ENCODE assay signal across 15 cellular contexts in the genomic region with DNA sequence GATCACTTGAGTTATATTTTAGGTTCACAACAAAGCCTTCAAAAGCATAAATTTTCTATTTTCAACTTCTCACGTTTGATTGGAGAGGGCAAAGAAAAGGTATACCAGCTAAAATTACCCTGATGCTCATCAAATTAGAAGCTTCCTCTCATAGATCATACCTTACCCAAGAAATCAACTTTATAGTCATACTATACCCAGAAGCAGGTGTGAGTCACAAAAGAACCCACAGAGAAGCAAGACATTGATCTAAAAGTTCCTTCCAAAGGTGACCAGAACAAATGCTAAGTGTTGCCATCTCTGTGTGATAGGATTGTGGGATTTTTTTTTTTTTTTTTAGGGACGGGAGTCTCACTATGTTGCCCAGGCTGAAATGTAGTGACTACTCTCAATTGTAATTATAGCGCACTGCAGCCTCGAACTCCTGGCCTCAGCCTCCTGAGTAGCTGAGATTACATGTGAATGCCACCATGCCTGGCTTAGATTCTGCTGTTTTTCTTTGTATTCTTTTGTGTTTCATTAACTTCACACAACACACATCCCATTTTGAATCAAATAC. TPM values are rescaled to one million over a fixed set of nuclear protein-coding genes. Genes with fewer than 3 reads are reported as not detected.
DNase-seq lines count a peak whose midpoint lies in the region; ATAC-seq, FAIRE-seq and TF ChIP-seq lines count a peak whose summit lies in the region.
"Had no signal": no experiment of that assay in that cellular context is flagged by ENCODE, and none has a peak within 500 bp of the region (broad histone marks: within the 10 kb centered on the region; RNA-seq: fewer than 3 reads in every experiment).

No MANE protein-coding gene starts in this region.

- no peak overlapping the region for H3K27ac Mint-ChIP-seq in astrocyte (ENCODE audit: unreplicated experiment)
- no peak overlapping the region for H3K27ac Mint-ChIP-seq in neural progenitor cell

- no peak for ATAC-seq in GM19324 (IDR thresholded peaks at IDR 0.05; ENCODE audit: low FRiP score, unreplicated experiment)
- ATAC-seq: Right ventricle myocardium inferior had no signal

- no peaks in the 10 kb centered on the region for H3K9me2 ChIP-seq in MM.1S (replicated peaks; ENCODE audit: insufficient read depth, low read length)

- H3K4me3 ChIP-seq in MM.1S (ENCODE audit: low read length) (no peak overlapping the region), astrocyte (ENCODE audit: insufficient read depth, low read depth, low read length) (no peak overlapping the region), neural progenitor cell (no peak overlapping the region)
- H3K4me3 ChIP-seq: left ventricle myocardium inferior had no signal

- peaks cover 19% of the 10 kb centered on the region for H3K36me3 ChIP-seq in MM.1S (replicated peaks; ENCODE audit: insufficient read depth, low read length)
- peaks cover 25% of the 10 kb centered on the region for H3K36me3 ChIP-seq in astrocyte (ENCODE audit: insufficient read depth, low read length)
- peaks cover 13% of the 10 kb centered on the region for H3K36me3 ChIP-seq in neural progenitor cell

- no peak for FAIRE-seq in astrocyte (lab: Jason Lieb, UNC)

- H3K9me3 Mint-ChIP-seq in astrocyte (ENCODE audit: unreplicated experiment), result no peaks in the 10 kb centered on the region
- H3K9me3 Mint-ChIP-seq in neural progenitor cell, result no peaks in the 10 kb centered on the region

- peaks cover 84% of the 10 kb centered on the region for H3K79me2 ChIP-seq in MM.1S (ENCODE audit: low read length)
- H3K79me2 ChIP-seq in astrocyte (ENCODE audit: insufficient read depth, low read length), result peaks cover 84% of the 10 kb centered on the region
- H3K79me2 ChIP-seq in neural progenitor cell (ENCODE audit: low read depth), result peaks cover 81% of the 10 kb centered on the region

- peak overlapping the region; percentile 18; the same call in 1 of the 2 replicates for H3K4me2 ChIP-seq in MM.1S (ENCODE audit: low read depth, low read length)
- H3K4me2 ChIP-seq in astrocyte (ENCODE audit: low read length), result peak overlapping the region; percentile 48
- H3K4me2 ChIP-seq in neural progenitor cell, result peak overlapping the region; percentile 2

- DNase-seq in ELR (ENCODE audit: low read depth), result peak; percentile 51
- no peak for DNase-seq in MM.1S
- DNase-seq in astrocyte (ENCODE audit: low read depth), result no peak
- DNase-seq in neural progenitor cell (ENCODE audit: low spot score), result no peak
- no peak for DNase-seq in SKM-1 (lab: John Stamatoyannopoulos, UW; ENCODE audit: unreplicated experiment)
- DNase-seq in NCI-H1694 treated with DMSO at 0.1 percent for 48 hours (lab: John Stamatoyannopoulos, UW), result no peak
- DNase-seq: activated CD4-positive, alpha-beta T cell treated with anti-CD3 and anti-CD28 coated beads for 1 hour; amygdala; DMS 273 treated with DMSO at 0.1 percent for 48 hours; left ventricle myocardium inferior; NCI-H345; posterior cingulate gyrus; stimulated activated CD4-positive, alpha-beta T cell treated with anti-CD3 and anti-CD28 coated beads, Interleukin-4, amount 100 ng/mL, for 1 hour had no signal

- no peak overlapping the region for H3K27ac ChIP-seq in MM.1S (ENCODE audit: low read length)
- no peak overlapping the region for H3K27ac ChIP-seq in astrocyte (ENCODE audit: low read depth, low read length)
- H3K27ac ChIP-seq in neural progenitor cell, result no peak overlapping the region
- H3K27ac ChIP-seq: left ventricle myocardium inferior had no signal

- H3F3A ChIP-seq in MM.1S (ENCODE audit: insufficient read depth, low read length) (peaks cover 13% of the 10 kb centered on the region), neural progenitor cell (ENCODE audit: low read depth) (no peaks in the 10 kb centered on the region)

- H2AFZ ChIP-seq in MM.1S (ENCODE audit: low read length) (no peak overlapping the region), astrocyte (ENCODE audit: low read depth, low read length) (no peak overlapping the region), neural progenitor cell (replicated peaks) (no peak overlapping the region)

- peaks cover 44% of the 10 kb centered on the region for H4K20me1 ChIP-seq in MM.1S (ENCODE audit: insufficient read depth, low read length)
- H4K20me1 ChIP-seq in astrocyte (ENCODE audit: insufficient read depth, low read length), result peaks cover 80% of the 10 kb centered on the region
- peaks cover 68% of the 10 kb centered on the region for H4K20me1 ChIP-seq in neural progenitor cell (ENCODE audit: low read depth)

- H3K4me1 Mint-ChIP-seq in astrocyte (ENCODE audit: low read depth, unreplicated experiment) (peaks cover 33% of the 10 kb centered on the region), neural progenitor cell (peaks cover 31% of the 10 kb centered on the region)

- H3K27me3 ChIP-seq in MM.1S (replicated peaks; ENCODE audit: insufficient read depth, low read length) (no peaks in the 10 kb centered on the region), astrocyte (ENCODE audit: insufficient read depth, low read length) (no peaks in the 10 kb centered on the region), neural progenitor cell (no peaks in the 10 kb centered on the region)

- no peaks in the 10 kb centered on the region for H3K27me3 Mint-ChIP-seq in astrocyte (ENCODE audit: low read depth, unreplicated experiment)
- H3K27me3 Mint-ChIP-seq in neural progenitor cell (ENCODE audit: insufficient read depth, low read depth), result peaks cover 2% of the 10 kb centered on the region

- H3K4me1 ChIP-seq in MM.1S (ENCODE audit: low read length) (peaks cover 21% of the 10 kb centered on the region), astrocyte (ENCODE audit: insufficient read depth, low read length) (peaks cover 10% of the 10 kb centered on the region), neural progenitor cell (peaks cover 7% of the 10 kb centered on the region)

- H3K9me3 ChIP-seq in MM.1S (replicated peaks; ENCODE audit: insufficient read depth, low read length), result no peaks in the 10 kb centered on the region
- H3K9me3 ChIP-seq in astrocyte (ENCODE audit: insufficient read depth, low read depth, low read length), result no peaks in the 10 kb centered on the region
- no peaks in the 10 kb centered on the region for H3K9me3 ChIP-seq in neural progenitor cell (ENCODE audit: low read depth)
- H3K9me3 ChIP-seq: left ventricle myocardium inferior had no signal

- H3K36me3 Mint-ChIP-seq in astrocyte (ENCODE audit: low read depth, unreplicated experiment) (peaks cover 25% of the 10 kb centered on the region), neural progenitor cell (peaks cover 29% of the 10 kb centered on the region)

- H3K4me3 Mint-ChIP-seq in astrocyte (ENCODE audit: unreplicated experiment), result peak overlapping the region; percentile 100
- no peak overlapping the region for H3K4me3 Mint-ChIP-seq in neural progenitor cell

- no peak for TF ChIP-seq CTCF in MM.1S (IDR thresholded peaks at IDR 0.05; ENCODE audit: low read length)
- no peak for TF ChIP-seq CTCF in astrocyte (IDR thresholded peaks at IDR 0.05; ENCODE audit: insufficient read depth, low read depth, low read length)
- no peak for TF ChIP-seq CTCF in neural progenitor cell (IDR thresholded peaks at IDR 0.05)

- H3K9ac ChIP-seq in MM.1S (ENCODE audit: low read length) (no peak overlapping the region; the same call in 1 of the 2 replicates), astrocyte (ENCODE audit: low read length) (no peak overlapping the region), neural progenitor cell (no peak overlapping the region)

RNA-seq across cellular contexts. Expression of a gene that starts 3.3 kb away (rescaled TPM):
- total RNA-seq in astrocyte (122 and 125 TPM in 2 replicates), neural progenitor cell (ENCODE audit: low replicate concordance) (71.0 and 114 TPM in 2 replicates)
